26 cellular contexts compared by ENCODE assay signal in the genomic region with DNA sequence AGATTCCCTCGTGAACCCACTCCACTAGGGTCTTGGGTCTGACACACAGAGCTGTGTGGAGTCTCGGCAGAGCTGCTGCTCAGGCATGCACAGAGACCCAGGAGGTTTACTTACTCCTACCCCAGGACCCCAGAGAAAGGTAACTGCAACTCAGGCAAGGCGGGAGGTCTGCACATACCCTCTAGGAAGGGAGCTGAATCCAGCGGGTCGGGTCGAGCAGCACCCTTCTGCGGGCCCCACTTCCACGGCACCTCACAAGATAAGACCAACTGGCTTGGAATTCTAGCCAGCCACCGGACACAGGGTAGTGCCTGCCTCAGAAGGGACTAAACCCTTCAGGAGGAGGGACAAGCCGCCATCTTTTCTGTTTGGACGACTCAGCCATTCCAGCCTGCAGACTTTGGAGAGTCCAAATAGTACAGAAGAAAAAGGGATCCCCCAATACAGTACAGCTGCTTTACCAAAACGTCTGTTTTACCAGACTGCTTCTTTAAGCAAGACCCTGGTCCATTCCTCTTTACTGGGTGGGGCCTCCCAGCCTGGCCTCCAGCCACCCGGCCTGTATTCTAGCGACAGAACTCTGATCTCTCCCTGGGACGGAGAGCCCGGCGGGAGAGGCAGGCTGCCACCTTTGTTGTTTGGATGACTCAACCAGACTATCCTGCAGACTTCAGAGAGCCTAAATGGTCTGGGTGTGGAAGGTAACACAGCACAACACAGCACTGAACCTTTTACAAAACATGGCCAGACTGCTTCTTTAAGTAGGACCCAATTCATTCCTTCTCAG.
A peak's percentile ranks its signal among the peaks of the same experiment; 100 is the strongest.
DNase-seq lines count a peak whose midpoint lies in the region; ATAC-seq, FAIRE-seq and TF ChIP-seq lines count a peak whose summit lies in the region.
"Had no signal": no experiment of that assay in that cellular context is flagged by ENCODE, and none has a peak within 500 bp of the region (broad histone marks: within the 10 kb centered on the region; RNA-seq: fewer than 3 reads in every experiment).

No MANE protein-coding gene starts in this region.

- H3K36me3 ChIP-seq in kidney (ENCODE audit: control insufficient read depth in 1 of 2, insufficient read depth in 2 of 2, low read length in 2 of 2), result no peaks in the 10 kb centered on the region
- H3K36me3 ChIP-seq: BLaER1 had no signal

- no peaks in the 10 kb centered on the region for H3K4me1 ChIP-seq in kidney (ENCODE audit: control insufficient read depth in 1 of 2, insufficient read depth in 1 of 2, low read depth in 1 of 2, low read length in 2 of 2)
- H3K4me1 ChIP-seq: BLaER1 had no signal

- no peaks in the 10 kb centered on the region for H3K36me3 Mint-ChIP-seq in stimulated activated memory B cell treated with anti-CD40 and anti-IgM and Interleukin-4, amounts not matched to agents 10 μg/mL and 1 μg/mL and 100 μg/mL, for 72 hours
- H3K36me3 Mint-ChIP-seq: CD4-positive, CD25-positive, alpha-beta regulatory T cell; CD8-positive, alpha-beta memory T cell; IgD-negative memory B cell had no signal

- no peak for FAIRE-seq in kidney (lab: Jason Lieb, UNC)
- FAIRE-seq: G401.6, GM12891, GM19239, HepG2 had no signal

- no peak overlapping the region for H3K9ac ChIP-seq in kidney (ENCODE audit: low read length in 2 of 2)
- H3K9ac ChIP-seq: BLaER1 had no signal

- H3K4me1 Mint-ChIP-seq in stimulated activated memory B cell treated with anti-CD40 and anti-IgM and Interleukin-4, amounts not matched to agents 10 μg/mL and 1 μg/mL and 100 μg/mL, for 72 hours, result no peaks in the 10 kb centered on the region
- H3K4me1 Mint-ChIP-seq: CD4-positive, CD25-positive, alpha-beta regulatory T cell; CD8-positive, alpha-beta memory T cell; IgD-negative memory B cell had no signal

- intact Hi-C loops in kidney (cut with DNase I), result no loop called here

- no peak overlapping the region for H3K27ac Mint-ChIP-seq in stimulated activated memory B cell treated with anti-CD40 and anti-IgM and Interleukin-4, amounts not matched to agents 10 μg/mL and 1 μg/mL and 100 μg/mL, for 72 hours
- H3K27ac Mint-ChIP-seq: CD4-positive, CD25-positive, alpha-beta regulatory T cell; CD8-positive, alpha-beta memory T cell; HFFc6; IgD-negative memory B cell had no signal

- H3K4me3 Mint-ChIP-seq in stimulated activated memory B cell treated with anti-CD40 and anti-IgM and Interleukin-4, amounts not matched to agents 10 μg/mL and 1 μg/mL and 100 μg/mL, for 72 hours, result no peak overlapping the region
- H3K4me3 Mint-ChIP-seq: CD4-positive, CD25-positive, alpha-beta regulatory T cell; CD8-positive, alpha-beta memory T cell; HFFc6; IgD-negative memory B cell had no signal

- H3K27ac ChIP-seq in C4-2B (0 out of 2 replicates have a peak overlapping the region, but pooled peaks have one; percentile 5), kidney (ENCODE audit: low read depth in 2 of 2, low read length in 2 of 2) (no peak overlapping the region)
- H3K27ac ChIP-seq: BLaER1 had no signal

- H3K27me3 Mint-ChIP-seq in stimulated activated memory B cell treated with anti-CD40 and anti-IgM and Interleukin-4, amounts not matched to agents 10 μg/mL and 1 μg/mL and 100 μg/mL, for 72 hours, result no peaks in the 10 kb centered on the region
- H3K27me3 Mint-ChIP-seq: CD4-positive, CD25-positive, alpha-beta regulatory T cell; CD8-positive, alpha-beta memory T cell; IgD-negative memory B cell had no signal

- DNase-seq in NCI-H69 (lab: John Stamatoyannopoulos, UW), result peak; percentile 0
- DNase-seq in kidney, result peak; percentile 59
- no peak for DNase-seq in HK-2 (ENCODE audit: unreplicated experiment)
- no peak for DNase-seq in activated gamma-delta T cell treated with Interleukin-2 at 50 U/mL for 16 hours
- no peak for DNase-seq in stimulated activated naive CD8-positive, alpha-beta T cell treated with anti-CD3 and anti-CD28 coated beads, Interleukin-15, Interleukin-2, amounts not matched to agents 100 U/mL and 50 U/mL, for 24 hours
- DNase-seq: 8988T; CD4-positive, CD25-positive, alpha-beta regulatory T cell; CD8-positive, alpha-beta memory T cell; COR-L47; DMS 273 treated with DMSO at 0.1 percent for 48 hours; DMS53; DND-41; EL; GOT3; H7; HFFc6 had no signal

- H3K4me3 ChIP-seq in kidney (ENCODE audit: low read length in 2 of 2), result no peak overlapping the region
- H3K4me3 ChIP-seq: BLaER1 had no signal

- ATAC-seq in stimulated activated memory B cell treated with anti-CD40 and anti-IgM and Interleukin-4, amounts not matched to agents 10 μg/mL and 1 μg/mL and 100 μg/mL, for 72 hours, result peak; percentile 16
- no peak for ATAC-seq in GM21737 (IDR thresholded peaks at IDR 0.05; ENCODE audit: unreplicated experiment)
- ATAC-seq in stimulated activated naive CD8-positive, alpha-beta T cell treated with anti-CD3 and anti-CD28 coated beads, Interleukin-15, Interleukin-2, amounts not matched to agents 100 U/mL and 50 U/mL, for 24 hours, result no peak
- ATAC-seq: HCT116, HepG2 had no signal

- no peaks in the 10 kb centered on the region for H3K9me3 Mint-ChIP-seq in stimulated activated memory B cell treated with anti-CD40 and anti-IgM and Interleukin-4, amounts not matched to agents 10 μg/mL and 1 μg/mL and 100 μg/mL, for 72 hours

- TF ChIP-seq CTCF in C4-2B (conservative IDR thresholded peaks at IDR 0.05) (no peak), kidney (IDR thresholded peaks at IDR 0.05; ENCODE audit: borderline replicate concordance, extremely low read depth, insufficient read depth) (no peak)

- H3K9me3 ChIP-seq in kidney (ENCODE audit: control insufficient read depth in 1 of 2, low read length in 2 of 2), result no peaks in the 10 kb centered on the region
- H3K9me3 ChIP-seq: BLaER1 had no signal

Comparison
In these comparisons a context has a peak if more than half of its experiments do, and no peak if none do; other contexts are left out.
1. DNase-seq: peak in NCI-H69 (single experiment) and kidney (single experiment); none in HK-2 (single experiment), activated gamma-delta T cell treated with Interleukin-2 at 50 U/mL for 16 hours (single experiment) and stimulated activated naive CD8-positive, alpha-beta T cell treated with anti-CD3 and anti-CD28 coated beads, Interleukin-15, Interleukin-2, amounts not matched to agents 100 U/mL and 50 U/mL, for 24 hours (single experiment).